1 cellular context compared by ENCODE assay signal in genomic region chr10:122558452-122558851, GRCh38.
TF ChIP-seq lines count a peak whose summit lies in the region.

No MANE protein-coding gene starts in this region.

TF ChIP-seq in HepG2, 621 proteins besides CTCF, POLR2A, EP300 and RAD21:
- TF ChIP-seq ATF7 (IDR thresholded peaks at IDR 0.05) = peak; percentile 76
- TF ChIP-seq ATF7 (CRISPR knock-in tag; IDR thresholded peaks at IDR 0.05) = no peak
- TF ChIP-seq FOXK2 (IDR thresholded peaks at IDR 0.05) = no peak
- TF ChIP-seq CREB1 (IDR thresholded peaks at IDR 0.05) = peak; percentile 83
- TF ChIP-seq CREB1 (CRISPR knock-in tag; IDR thresholded peaks at IDR 0.05) = no peak
